ENCODE assay signal across 16 cellular contexts in genomic region chr6:64254558-64254957, GRCh38.
"Had no signal": no experiment of that assay in that cellular context is flagged by ENCODE, and none has a peak within 500 bp of the region (broad histone marks: within the 10 kb centered on the region; RNA-seq: fewer than 3 reads in every experiment).

No MANE protein-coding gene starts in this region.

- H3K4me1 ChIP-seq: heart right ventricle, tibial artery had no signal

- H3K9me3 Mint-ChIP-seq: activated CD4-positive, alpha-beta T cell treated with anti-CD3 and anti-CD28 coated beads, Interleukin-2, amount 10 ng/mL, durations not matched to agents 24 days and 14 days had no signal

- H3K27ac ChIP-seq: heart right ventricle, tibial artery had no signal

- H3K27ac Mint-ChIP-seq: activated CD4-positive, alpha-beta T cell treated with anti-CD3 and anti-CD28 coated beads, Interleukin-2, amount 10 ng/mL, durations not matched to agents 24 days and 14 days; activated T-helper 1 cell treated with anti-CD3 and anti-CD28 coated beads, Interleukin-12 subunit alpha, Interleukin-12 subunit beta, Interleukin-2, Interleukin-4 antibody, amounts not matched to agents 30 ng/mL and 10 ng/mL and 1 ng/mL, durations not matched to agents 14 hours and 24 hours and 36 hours; natural killer cell; stimulated activated effector memory CD8-positive, alpha-beta T cell treated with anti-CD3 and anti-CD28 coated beads, Interleukin-12 subunit alpha, Interleukin-12 subunit beta, amount 100 ng/mL, for 72 hours; WTC11 had no signal

- H3K27me3 Mint-ChIP-seq: activated CD4-positive, alpha-beta T cell treated with anti-CD3 and anti-CD28 coated beads, Interleukin-2, amount 10 ng/mL, durations not matched to agents 24 days and 14 days had no signal

- H3K4me3 Mint-ChIP-seq: activated CD4-positive, alpha-beta T cell treated with anti-CD3 and anti-CD28 coated beads, Interleukin-2, amount 10 ng/mL, durations not matched to agents 24 days and 14 days; activated T-helper 1 cell treated with anti-CD3 and anti-CD28 coated beads, Interleukin-12 subunit alpha, Interleukin-12 subunit beta, Interleukin-2, Interleukin-4 antibody, amounts not matched to agents 30 ng/mL and 10 ng/mL and 1 ng/mL, durations not matched to agents 14 hours and 24 hours and 36 hours; natural killer cell; stimulated activated effector memory CD8-positive, alpha-beta T cell treated with anti-CD3 and anti-CD28 coated beads, Interleukin-12 subunit alpha, Interleukin-12 subunit beta, amount 100 ng/mL, for 72 hours; WTC11 had no signal

- ATAC-seq: heart right ventricle; left lobe of liver; mucosa of descending colon; natural killer cell; right cardiac atrium; stimulated activated effector memory CD8-positive, alpha-beta T cell treated with anti-CD3 and anti-CD28 coated beads, Interleukin-12 subunit alpha, Interleukin-12 subunit beta, amount 100 ng/mL, for 72 hours; WTC11 had no signal

- DNase-seq: activated CD4-positive, alpha-beta T cell treated with anti-CD3 and anti-CD28 coated beads, Interleukin-2, amount 10 ng/mL, durations not matched to agents 24 days and 14 days; activated naive CD4-positive, alpha-beta T cell; aorta; heart right ventricle; mammary epithelial cell; mucosa of descending colon; natural killer cell; nucleus accumbens; right cardiac atrium; tibial artery had no signal

- H3K4me1 Mint-ChIP-seq: activated CD4-positive, alpha-beta T cell treated with anti-CD3 and anti-CD28 coated beads, Interleukin-2, amount 10 ng/mL, durations not matched to agents 24 days and 14 days; natural killer cell; stimulated activated effector memory CD8-positive, alpha-beta T cell treated with anti-CD3 and anti-CD28 coated beads, Interleukin-12 subunit alpha, Interleukin-12 subunit beta, amount 100 ng/mL, for 72 hours had no signal

- H3K36me3 ChIP-seq: heart right ventricle, tibial artery had no signal

- H3K4me3 ChIP-seq: heart right ventricle, mucosa of descending colon, tibial artery had no signal

- H3K36me3 Mint-ChIP-seq: natural killer cell; stimulated activated effector memory CD8-positive, alpha-beta T cell treated with anti-CD3 and anti-CD28 coated beads, Interleukin-12 subunit alpha, Interleukin-12 subunit beta, amount 100 ng/mL, for 72 hours had no signal

- H3K27me3 ChIP-seq: heart right ventricle, tibial artery had no signal

- FAIRE-seq: frontal cortex, islet of Langerhans had no signal

- H3K9me3 ChIP-seq: heart right ventricle, mucosa of descending colon, tibial artery had no signal
